ENCODE assay signal across 8 cellular contexts in genomic region chr19:36771275-36772231, GRCh38. TPM values are rescaled to one million over a fixed set of nuclear protein-coding genes. Genes with fewer than 3 reads are reported as not detected.
DNase-seq lines count a peak whose midpoint lies in the region; ATAC-seq and TF ChIP-seq lines count a peak whose summit lies in the region.

No MANE protein-coding gene starts in this region.

- H3K4me1 Mint-ChIP-seq in Caco-2 (ENCODE audit: low read depth, unreplicated experiment): peaks cover 17% of the 10 kb centered on the region

- H3K9me3 ChIP-seq in Caco-2: peaks cover 21% of the 10 kb centered on the region
- peaks cover 18% of the 10 kb centered on the region for H3K9me3 ChIP-seq in HEK293 (ENCODE audit: control insufficient read depth, insufficient read depth, low read depth, low read length)
- H3K9me3 ChIP-seq in colonic mucosa: no peaks in the 10 kb centered on the region

- peak overlapping the region; percentile 88 for H3K27ac Mint-ChIP-seq in Caco-2 (ENCODE audit: unreplicated experiment)

- TF ChIP-seq CTCF in Caco-2 (IDR thresholded peaks at IDR 0.05; ENCODE audit: insufficient read depth in 1 of 2, low read depth in 1 of 2, low read length in 1 of 2, severe bottlenecking in 1 of 2, unreplicated experiment in 1 of 2) (no peak), HEK293 (tag by site-specific recombination; IDR thresholded peaks at IDR 0.05) (no peak), colonic mucosa (IDR thresholded peaks at IDR 0.05) (no peak)

- H3K27me3 ChIP-seq in Caco-2 (replicated peaks; ENCODE audit: control insufficient read depth, insufficient read depth, low read length): no peaks in the 10 kb centered on the region
- H3K27me3 ChIP-seq in colonic mucosa: no peaks in the 10 kb centered on the region

- H3K4me1 ChIP-seq in Caco-2 (no peaks in the 10 kb centered on the region), HEK293 (ENCODE audit: control insufficient read depth, insufficient read depth, low read length) (no peaks in the 10 kb centered on the region), colonic mucosa (no peaks in the 10 kb centered on the region)

- peaks cover 33% of the 10 kb centered on the region for H3K9me3 Mint-ChIP-seq in Caco-2 (ENCODE audit: unreplicated experiment)

- ATAC-seq in GM21528 (IDR thresholded peaks at IDR 0.05; ENCODE audit: low FRiP score, unreplicated experiment): no peak
- no peak for ATAC-seq in GM19324 (IDR thresholded peaks at IDR 0.05; ENCODE audit: low FRiP score, unreplicated experiment)

- H3K36me3 ChIP-seq in Caco-2 (ENCODE audit: control insufficient read depth, insufficient read depth, low read length) (no peaks in the 10 kb centered on the region), HEK293 (ENCODE audit: control insufficient read depth in 2 of 2, insufficient read depth in 1 of 2, low read length in 2 of 2) (peaks cover 40 to 52% of the 10 kb centered on the region in 2 experiments; a peak in 2 of 3 replicates), colonic mucosa (no peaks in the 10 kb centered on the region)

- TSS peak; percentile 99 for BruUV-seq in Caco-2 (replicated peaks; lab: Mats Ljungman, UMichigan)

- no peaks in the 10 kb centered on the region for H3K27me3 Mint-ChIP-seq in Caco-2 (ENCODE audit: insufficient read depth, unreplicated experiment)

- in situ Hi-C loops in SK-MEL-5 (cut with HindIII; ENCODE audit: low pct_unique_long_range_greater_than_20kb, low sequenced_read_pairs): no loop called here

- H3K9ac ChIP-seq in colonic mucosa (ENCODE audit: low read depth in 2 of 2, low read length in 2 of 2): peak overlapping the region; percentile 70 to 83

- POLR2A ChIA-PET in Caco-2 (lab: Charles Lee) (no interaction called here), HEK293 (lab: Yijun Ruan, JAX) (interaction anchor here (0.5 to 2.4 kb wide), 5 partner anchors 105 to 1796 kb away, joined by 4 to 7 read pairs (median 5); partner anchors contain the start of genes ZNF461 and ZNF566)

- peak overlapping the region; percentile 66 for H3K4me3 ChIP-seq in Caco-2 (ENCODE audit: low read depth, low read length)
- peak overlapping the region; percentile 53 for H3K4me3 ChIP-seq in HEK293 (ENCODE audit: low read depth, low read length)
- peak overlapping the region; percentile 93 for H3K4me3 ChIP-seq in colonic mucosa

- DNase-seq in Caco-2 (peak; percentile 61 to 79), SK-MEL-5 (ENCODE audit: low read depth, low spot score) (peak; percentile 66), colonic mucosa (peak; percentile 62), kidney glomerular epithelial cell (lab: John Stamatoyannopoulos, UW) (peak; percentile 53)
- DNase-seq in stimulated activated CD4-positive, alpha-beta T cell treated with anti-CD3 and anti-CD28 coated beads, Interleukin-2, amount 100 ng/mL, for 48 hours: peak; percentile 20 to 26

- H3K4me3 Mint-ChIP-seq in Caco-2 (ENCODE audit: unreplicated experiment): peak overlapping the region; percentile 96

- H3K27ac ChIP-seq in HEK293 (ENCODE audit: extremely low read depth, low read depth, low read length): peak overlapping the region; percentile 84
- no peak overlapping the region for H3K27ac ChIP-seq in colonic mucosa

- intact Hi-C loops in Caco-2 (cut with micrococcal nuclease; ENCODE audit: unreplicated experiment) (loop anchor here (5.0 to 10.0 kb wide), 5 partner anchors 84 to 284 kb away; partner anchors contain the start of genes ZNF260, ZNF461, ZNF529 and ZNF566), colonic mucosa (cut with DNase I) (loop anchor here (10.0 kb wide), 1 partner anchor 63 kb away; the partner anchor contains the start of gene ZNF790)

- CTCF ChIA-PET in Caco-2 (lab: Charles Lee): no interaction called here
- CTCF ChIA-PET in HEK293 (lab: Yijun Ruan, JAX): interaction anchor here (0.8 kb wide), 1 partner anchor 9 kb away, joined by 3 read pairs; no protein-coding TSS in a partner anchor

- peaks cover 39% of the 10 kb centered on the region for H3K36me3 Mint-ChIP-seq in Caco-2 (ENCODE audit: insufficient read depth, unreplicated experiment)

TF ChIP-seq in HEK293, 187 proteins besides CTCF, POLR2A, EP300 and RAD21 (continues in another document):
- TF ChIP-seq ZNF202 (tag by site-specific recombination; IDR thresholded peaks at IDR 0.05; ENCODE audit: borderline replicate concordance): no peak
- no peak; the same call in 1 of the 2 replicates for TF ChIP-seq ZNF335 (tag by site-specific recombination; conservative IDR thresholded peaks at IDR 0.05)
- TF ChIP-seq, protein P1, sequence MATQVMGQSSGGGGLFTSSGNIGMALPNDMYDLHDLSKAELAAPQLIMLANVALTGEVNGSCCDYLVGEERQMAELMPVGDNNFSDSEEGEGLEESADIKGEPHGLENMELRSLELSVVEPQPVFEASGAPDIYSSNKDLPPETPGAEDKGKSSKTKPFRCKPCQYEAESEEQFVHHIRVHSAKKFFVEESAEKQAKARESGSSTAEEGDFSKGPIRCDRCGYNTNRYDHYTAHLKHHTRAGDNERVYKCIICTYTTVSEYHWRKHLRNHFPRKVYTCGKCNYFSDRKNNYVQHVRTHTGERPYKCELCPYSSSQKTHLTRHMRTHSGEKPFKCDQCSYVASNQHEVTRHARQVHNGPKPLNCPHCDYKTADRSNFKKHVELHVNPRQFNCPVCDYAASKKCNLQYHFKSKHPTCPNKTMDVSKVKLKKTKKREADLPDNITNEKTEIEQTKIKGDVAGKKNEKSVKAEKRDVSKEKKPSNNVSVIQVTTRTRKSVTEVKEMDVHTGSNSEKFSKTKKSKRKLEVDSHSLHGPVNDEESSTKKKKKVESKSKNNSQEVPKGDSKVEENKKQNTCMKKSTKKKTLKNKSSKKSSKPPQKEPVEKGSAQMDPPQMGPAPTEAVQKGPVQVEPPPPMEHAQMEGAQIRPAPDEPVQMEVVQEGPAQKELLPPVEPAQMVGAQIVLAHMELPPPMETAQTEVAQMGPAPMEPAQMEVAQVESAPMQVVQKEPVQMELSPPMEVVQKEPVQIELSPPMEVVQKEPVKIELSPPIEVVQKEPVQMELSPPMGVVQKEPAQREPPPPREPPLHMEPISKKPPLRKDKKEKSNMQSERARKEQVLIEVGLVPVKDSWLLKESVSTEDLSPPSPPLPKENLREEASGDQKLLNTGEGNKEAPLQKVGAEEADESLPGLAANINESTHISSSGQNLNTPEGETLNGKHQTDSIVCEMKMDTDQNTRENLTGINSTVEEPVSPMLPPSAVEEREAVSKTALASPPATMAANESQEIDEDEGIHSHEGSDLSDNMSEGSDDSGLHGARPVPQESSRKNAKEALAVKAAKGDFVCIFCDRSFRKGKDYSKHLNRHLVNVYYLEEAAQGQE (tag by site-specific recombination; IDR thresholded peaks at IDR 0.05): no peak
- TF ChIP-seq ZNF324 (tag by site-specific recombination; IDR thresholded peaks at IDR 0.05): 0 out of 2 replicates have a peak, but pooled peaks have one; percentile 1
- TF ChIP-seq ZNF174 (tag by site-specific recombination; IDR thresholded peaks at IDR 0.05): no peak
- TF ChIP-seq HIC1 (tag by site-specific recombination; IDR thresholded peaks at IDR 0.05): 0 out of 2 replicates have a peak, but pooled peaks have one; percentile 21
- TF ChIP-seq, protein P2, sequence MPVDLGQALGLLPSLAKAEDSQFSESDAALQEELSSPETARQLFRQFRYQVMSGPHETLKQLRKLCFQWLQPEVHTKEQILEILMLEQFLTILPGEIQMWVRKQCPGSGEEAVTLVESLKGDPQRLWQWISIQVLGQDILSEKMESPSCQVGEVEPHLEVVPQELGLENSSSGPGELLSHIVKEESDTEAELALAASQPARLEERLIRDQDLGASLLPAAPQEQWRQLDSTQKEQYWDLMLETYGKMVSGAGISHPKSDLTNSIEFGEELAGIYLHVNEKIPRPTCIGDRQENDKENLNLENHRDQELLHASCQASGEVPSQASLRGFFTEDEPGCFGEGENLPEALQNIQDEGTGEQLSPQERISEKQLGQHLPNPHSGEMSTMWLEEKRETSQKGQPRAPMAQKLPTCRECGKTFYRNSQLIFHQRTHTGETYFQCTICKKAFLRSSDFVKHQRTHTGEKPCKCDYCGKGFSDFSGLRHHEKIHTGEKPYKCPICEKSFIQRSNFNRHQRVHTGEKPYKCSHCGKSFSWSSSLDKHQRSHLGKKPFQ (tag by site-specific recombination; IDR thresholded peaks at IDR 0.05): no peak
- TF ChIP-seq RBAK (tag by site-specific recombination; IDR thresholded peaks at IDR 0.05): no peak
- TF ChIP-seq ZBTB8A (tag by site-specific recombination; IDR thresholded peaks at IDR 0.05): peak; percentile 33
- TF ChIP-seq SCRT1 (tag by site-specific recombination; IDR thresholded peaks at IDR 0.05; ENCODE audit: borderline replicate concordance): no peak
- TF ChIP-seq ZNF140 (tag by site-specific recombination; IDR thresholded peaks at IDR 0.05): no peak

RNA-seq across cellular contexts. Expression of gene ZNF850, which starts 1.1 kb away (rescaled TPM):
- total RNA-seq in Caco-2 (2022) (7.2 and 7.8 TPM in 2 replicates), colonic mucosa (1 to 10 TPM; 1.1 to 3.1 TPM)
- total RNA-seq in SK-MEL-5 (2014; rRNA removed; shearing (Covaris generic)): 2.9 and 3.5 TPM in 2 replicates
- 2.3 and 2.4 TPM in 2 replicates for polyA plus RNA-seq in SK-MEL-5 (2015; cell fraction: cytosol; rRNA removed)
- 2.0 and 9.8 TPM in 2 replicates for polyA plus RNA-seq in SK-MEL-5 (2015; cell fraction: nucleus; rRNA removed)
